Comparison of ENCODE assay signal across 19 cellular contexts in the genomic region with DNA sequence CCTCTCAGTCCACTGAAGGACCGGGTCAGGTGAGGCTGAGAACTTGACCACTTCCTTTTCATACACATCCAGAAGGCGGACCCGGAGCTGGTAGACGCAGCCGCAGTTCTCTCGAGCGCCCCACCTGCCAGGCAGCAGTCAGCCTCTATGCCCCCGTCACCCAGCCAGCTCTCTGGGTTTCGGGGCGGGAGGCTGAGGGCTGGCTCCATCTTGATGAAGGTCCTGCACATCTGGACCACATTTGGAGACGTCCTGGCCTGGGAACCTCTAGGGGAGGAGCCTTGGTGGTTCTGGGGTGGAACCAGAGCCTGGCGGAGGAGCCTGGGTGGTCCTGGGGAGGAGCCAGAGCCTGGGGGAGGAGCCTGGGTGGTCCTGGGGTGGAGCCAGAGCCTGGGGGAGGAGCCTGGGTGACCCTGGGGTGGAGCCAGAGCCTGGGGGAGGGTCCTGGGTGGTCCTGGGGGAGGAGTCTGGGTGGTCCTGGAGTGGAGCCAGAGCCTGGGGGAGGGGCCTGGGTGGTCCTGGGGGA.
DNase-seq lines count a peak whose midpoint lies in the region; ATAC-seq lines count a peak whose summit lies in the region.
"Had no signal": no experiment of that assay in that cellular context is flagged by ENCODE, and none has a peak within 500 bp of the region (broad histone marks: within the 10 kb centered on the region; RNA-seq: fewer than 3 reads in every experiment).

No MANE protein-coding gene starts in this region.

- peaks cover 1% of the 10 kb centered on the region for H3K36me3 Mint-ChIP-seq in activated naive CD8-positive, alpha-beta T cell treated with anti-CD3 and anti-CD28 coated beads, Interleukin-2, amount 50 U/mL, for 24 hours (ENCODE audit: low read depth)
- H3K36me3 Mint-ChIP-seq: CD4-positive, alpha-beta memory T cell had no signal

- ATAC-seq in HG03135 (IDR thresholded peaks at IDR 0.05; ENCODE audit: unreplicated experiment), result no peak
- no peak for ATAC-seq in activated naive CD8-positive, alpha-beta T cell treated with anti-CD3 and anti-CD28 coated beads, Interleukin-2, amount 50 U/mL, for 24 hours
- ATAC-seq: heart right ventricle, mucosa of descending colon had no signal

- H3K27ac Mint-ChIP-seq in activated naive CD8-positive, alpha-beta T cell treated with anti-CD3 and anti-CD28 coated beads, Interleukin-2, amount 50 U/mL, for 24 hours, result no peak overlapping the region
- H3K27ac Mint-ChIP-seq: activated naive CD8-positive, alpha-beta T cell treated with anti-CD3 and anti-CD28 coated beads, Interleukin-2, amount 10 ng/mL, durations not matched to agents 7 days and 5 days; activated T-helper 2 cell treated with anti-CD3 and anti-CD28 coated beads, Interferon-gamma antibody, Interleukin-2, Interleukin-4, amounts not matched to agents 10 μg/mL and 5 μg/mL and 100 μg/mL, durations not matched to agents 14 hours and 24 hours and 36 hours; brain had no signal

- H3K27me3 Mint-ChIP-seq in activated naive CD8-positive, alpha-beta T cell treated with anti-CD3 and anti-CD28 coated beads, Interleukin-2, amount 50 U/mL, for 24 hours, result peaks cover 10% of the 10 kb centered on the region

- H3K4me1 Mint-ChIP-seq in activated naive CD8-positive, alpha-beta T cell treated with anti-CD3 and anti-CD28 coated beads, Interleukin-2, amount 50 U/mL, for 24 hours, result peaks cover 12% of the 10 kb centered on the region

- DNase-seq in 8988T, result peak; percentile 77
- DNase-seq in ELR (ENCODE audit: low read depth), result peak; percentile 19
- DNase-seq in NCI-H146 (lab: John Stamatoyannopoulos, UW), result peak; percentile 32
- DNase-seq in effector CD8-positive, alpha-beta T cell (lab: John Stamatoyannopoulos, UW), result peak; percentile 5
- no peak for DNase-seq in stimulated activated CD4-positive, alpha-beta T cell treated with anti-CD3 and anti-CD28 coated beads, Interleukin-2, amount 100 ng/mL, for 24 hours
- DNase-seq in activated naive CD8-positive, alpha-beta T cell treated with anti-CD3 and anti-CD28 coated beads, Interleukin-2, amount 50 U/mL, for 24 hours, result no peak
- no peak for DNase-seq in germinal center (ENCODE audit: low spot score)
- DNase-seq: activated CD4-positive, alpha-beta T cell treated with anti-CD3 and anti-CD28 coated beads for 1 hour; activated naive CD8-positive, alpha-beta T cell treated with anti-CD3 and anti-CD28 coated beads, Interleukin-2, amount 10 ng/mL, durations not matched to agents 7 days and 5 days; CD4-positive, alpha-beta memory T cell; DMS53; heart right ventricle; mucosa of descending colon; NCI-H1694 treated with DMSO at 0.1 percent for 48 hours; NCI-H510A treated with DMSO at 0.1 percent for 48 hours; SJCRH30 had no signal

- H3K9me3 Mint-ChIP-seq in activated naive CD8-positive, alpha-beta T cell treated with anti-CD3 and anti-CD28 coated beads, Interleukin-2, amount 50 U/mL, for 24 hours, result no peaks in the 10 kb centered on the region
- H3K9me3 Mint-ChIP-seq: activated naive CD8-positive, alpha-beta T cell treated with anti-CD3 and anti-CD28 coated beads, Interleukin-2, amount 10 ng/mL, durations not matched to agents 7 days and 5 days; activated T-helper 2 cell treated with anti-CD3 and anti-CD28 coated beads, Interferon-gamma antibody, Interleukin-2, Interleukin-4, amounts not matched to agents 10 μg/mL and 5 μg/mL and 100 μg/mL, durations not matched to agents 14 hours and 24 hours and 36 hours; CD4-positive, alpha-beta memory T cell had no signal

- no peak overlapping the region for H3K4me3 Mint-ChIP-seq in activated naive CD8-positive, alpha-beta T cell treated with anti-CD3 and anti-CD28 coated beads, Interleukin-2, amount 50 U/mL, for 24 hours
- H3K4me3 Mint-ChIP-seq: activated naive CD8-positive, alpha-beta T cell treated with anti-CD3 and anti-CD28 coated beads, Interleukin-2, amount 10 ng/mL, durations not matched to agents 7 days and 5 days; brain; CD4-positive, alpha-beta memory T cell had no signal

Comparison
In these comparisons a context has a peak if more than half of its experiments do, and no peak if none do; other contexts are left out.
1. DNase-seq: peak in 8988T (single experiment), ELR (single experiment), NCI-H146 (single experiment) and effector CD8-positive, alpha-beta T cell (single experiment); none in stimulated activated CD4-positive, alpha-beta T cell treated with anti-CD3 and anti-CD28 coated beads, Interleukin-2, amount 100 ng/mL, for 24 hours (0 of 2), activated naive CD8-positive, alpha-beta T cell treated with anti-CD3 and anti-CD28 coated beads, Interleukin-2, amount 50 U/mL, for 24 hours (single experiment) and germinal center (single experiment).